27 cellular contexts compared by ENCODE assay signal in the genomic region with DNA sequence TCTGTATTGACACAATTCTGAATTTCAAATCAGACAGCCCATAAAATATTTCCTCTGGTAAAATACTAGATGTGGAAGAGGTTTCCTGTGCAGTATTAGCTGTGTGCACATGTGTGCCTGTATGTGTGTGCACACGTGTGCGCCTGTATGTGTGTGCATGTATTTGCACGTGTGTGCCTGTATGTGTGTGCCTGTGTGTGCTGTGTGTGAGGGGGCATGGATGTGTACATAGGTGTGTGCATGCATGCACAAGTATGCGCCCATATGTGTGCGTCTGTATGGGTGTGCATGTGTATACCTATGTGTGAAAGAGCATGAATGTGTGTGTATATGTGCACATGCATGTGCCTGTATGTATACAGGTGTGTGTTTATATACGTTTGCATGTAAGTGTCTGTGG.
"Had no signal": no experiment of that assay in that cellular context is flagged by ENCODE, and none has a peak within 500 bp of the region (broad histone marks: within the 10 kb centered on the region; RNA-seq: fewer than 3 reads in every experiment).

No MANE protein-coding gene starts in this region.

- H3K9me3 ChIP-seq: colonic mucosa, esophagus squamous epithelium, gastrocnemius medialis, heart right ventricle, left lung, lower lobe of right lung, mucosa of descending colon had no signal

- DNase-seq: colonic mucosa; cortex of kidney; effector CD8-positive, alpha-beta T cell; effector memory CD8-positive, alpha-beta T cell; endodermal cell; erythroblast; esophagus squamous epithelium; foreskin fibroblast; foreskin melanocyte; gastrocnemius medialis; glutamatergic neuron; head of caudate nucleus; heart right ventricle; hippocampal formation; left cardiac atrium; left lung; left ventricle myocardium superior; lower lobe of right lung; mesenchymal stem cell; mucosa of descending colon had no signal

- H3K4me3 Mint-ChIP-seq: dendritic cell treated with granulocyte-macrophage colony-stimulating factor and Interleukin-4, amounts not matched to agents 40 ng/mL and 50 ng/mL, for 4 days; effector memory CD8-positive, alpha-beta T cell; endodermal cell; mesothelial cell of epicardium had no signal

- H3K9me3 Mint-ChIP-seq: effector memory CD8-positive, alpha-beta T cell; endodermal cell had no signal

- FAIRE-seq: endometrium, islet of Langerhans, keratinocyte had no signal

- H3K4me1 Mint-ChIP-seq: endodermal cell had no signal

- H3K27me3 ChIP-seq: colonic mucosa, esophagus squamous epithelium, gastrocnemius medialis, heart right ventricle, left lung had no signal

- H3K36me3 ChIP-seq: colonic mucosa, esophagus squamous epithelium, gastrocnemius medialis, heart right ventricle, left lung, lower lobe of right lung had no signal

- H3K4me3 ChIP-seq: colonic mucosa, esophagus squamous epithelium, gastrocnemius medialis, heart right ventricle, left lung, lower lobe of right lung, mucosa of descending colon had no signal

- H3K27ac Mint-ChIP-seq: dendritic cell treated with granulocyte-macrophage colony-stimulating factor and Interleukin-4, amounts not matched to agents 40 ng/mL and 50 ng/mL, for 4 days; effector memory CD8-positive, alpha-beta T cell; endodermal cell; mesothelial cell of epicardium had no signal

- ATAC-seq: effector memory CD8-positive, alpha-beta T cell; esophagus mucosa; gastrocnemius medialis; heart right ventricle; left cardiac atrium; left lung; left ventricle myocardium superior; mucosa of descending colon had no signal

- H3K36me3 Mint-ChIP-seq: mesothelial cell of epicardium had no signal

- H3K4me1 ChIP-seq: colonic mucosa, esophagus squamous epithelium, gastrocnemius medialis, heart right ventricle, left lung, lower lobe of right lung had no signal

- H3K27ac ChIP-seq: colonic mucosa, epithelial cell of prostate, esophagus squamous epithelium, gastrocnemius medialis, heart right ventricle, left lung, lower lobe of right lung had no signal
